ENCODE assay signal across 14 cellular contexts in genomic region chr13:23386533-23386932, GRCh38. TPM values are rescaled to one million over a fixed set of nuclear protein-coding genes. Genes with fewer than 3 reads are reported as not detected.
DNase-seq lines count a peak whose midpoint lies in the region; ATAC-seq and TF ChIP-seq lines count a peak whose summit lies in the region.
"Had no signal": no experiment of that assay in that cellular context is flagged by ENCODE, and none has a peak within 500 bp of the region (broad histone marks: within the 10 kb centered on the region; RNA-seq: fewer than 3 reads in every experiment).

No MANE protein-coding gene starts in this region.

- TF ChIP-seq CTCF in GM12865 (IDR thresholded peaks at IDR 0.05; ENCODE audit: insufficient read depth, low read depth, low read length, missing control alignments) = no peak
- TF ChIP-seq CTCF in coronary artery (IDR thresholded peaks at IDR 0.05) = no peak
- TF ChIP-seq CTCF in ascending aorta (IDR thresholded peaks at IDR 0.05) = no peak

- H3K4me3 ChIP-seq in GM12865 (ENCODE audit: low read depth, low read length) (no peak overlapping the region), coronary artery (no peak overlapping the region), ascending aorta (no peak overlapping the region)
- H3K4me3 ChIP-seq: lung had no signal

- no peaks in the 10 kb centered on the region for H3K9me3 ChIP-seq in ascending aorta
- H3K9me3 ChIP-seq: neutrophil had no signal

- no peaks in the 10 kb centered on the region for H3K27me3 ChIP-seq in ascending aorta
- H3K27me3 ChIP-seq: neutrophil had no signal

- intact Hi-C loops in ascending aorta (cut with DNase I) = no loop called here

- DNase-seq in GM12865 (ENCODE audit: low read depth) (peak; percentile 75), NCI-H82 (lab: John Stamatoyannopoulos, UW) (no peak), coronary artery (ENCODE audit: low spot score) (no peak), ascending aorta (ENCODE audit: low spot score in 2 of 2) (no peak), NCI-H345 (lab: John Stamatoyannopoulos, UW) (no peak)
- DNase-seq: activated CD8-positive, alpha-beta memory T cell treated with anti-CD3 and anti-CD28 coated beads, Interleukin-2, amount 50 U/mL, for 48 hours; hypothalamus; PC-3; stimulated activated CD8-positive, alpha-beta memory T cell treated with anti-CD3 and anti-CD28 coated beads, Interleukin-4, amount 100 ng/mL, for 48 hours had no signal

- ATAC-seq in GM18870 (IDR thresholded peaks at IDR 0.05; ENCODE audit: unreplicated experiment) (peak; percentile 72), GM21737 (IDR thresholded peaks at IDR 0.05; ENCODE audit: unreplicated experiment) (peak; percentile 46), HG03469 (IDR thresholded peaks at IDR 0.05; ENCODE audit: unreplicated experiment) (peak; percentile 53)
- ATAC-seq: PC-3 had no signal

- H3K4me1 ChIP-seq in ascending aorta = peaks cover 0 to 8% of the 10 kb centered on the region in 2 donors

- H3K27ac ChIP-seq in coronary artery (no peak overlapping the region), ascending aorta (no peak overlapping the region)
- H3K27ac ChIP-seq: neutrophil had no signal

- H3K36me3 ChIP-seq in ascending aorta = no peaks in the 10 kb centered on the region
- H3K36me3 ChIP-seq: neutrophil had no signal

RNA-seq across cellular contexts. Expression of gene SACS, which starts 47.0 kb away (rescaled TPM):
- total RNA-seq in ascending aorta = 13.1 TPM
